ENCODE assay signal across 1 cellular context in the genomic region with DNA sequence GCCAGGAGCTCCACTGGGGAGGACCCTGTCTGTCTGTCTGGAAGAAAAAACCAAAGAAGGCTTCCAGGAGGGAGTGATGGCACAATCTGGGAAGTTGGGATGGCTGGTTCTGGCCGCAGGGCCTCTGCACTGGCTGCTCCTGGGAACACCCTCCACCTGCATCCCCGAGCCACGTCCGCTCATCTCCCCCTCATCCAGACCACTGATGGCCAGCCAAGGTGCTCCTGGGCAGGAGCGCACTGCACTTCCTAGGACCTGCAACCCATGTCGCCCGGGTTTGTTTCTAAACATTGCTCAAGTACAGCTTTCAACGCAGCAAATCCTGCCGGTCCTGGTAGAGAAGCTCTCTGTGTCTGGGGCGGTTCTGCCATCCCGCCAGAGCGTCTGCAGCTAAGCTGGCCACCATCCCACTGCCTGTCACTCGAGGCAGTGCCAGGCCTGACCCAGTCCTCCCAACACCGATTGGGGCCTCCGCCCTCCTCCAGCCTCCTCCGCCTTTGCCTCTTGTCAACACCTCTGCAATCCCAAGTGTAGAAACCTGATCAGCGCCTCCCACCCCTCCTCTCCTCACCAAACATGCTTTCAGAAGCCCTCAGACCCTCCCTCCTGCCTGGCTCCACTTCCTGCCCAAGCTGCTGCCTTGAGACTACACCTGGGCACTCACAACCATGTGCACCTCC.
TF ChIP-seq lines count a peak whose summit lies in the region.

No MANE protein-coding gene starts in this region.

TF ChIP-seq in H1, 55 proteins besides CTCF, POLR2A, EP300 and RAD21 (continued from another document):
- TF ChIP-seq, protein P1, sequence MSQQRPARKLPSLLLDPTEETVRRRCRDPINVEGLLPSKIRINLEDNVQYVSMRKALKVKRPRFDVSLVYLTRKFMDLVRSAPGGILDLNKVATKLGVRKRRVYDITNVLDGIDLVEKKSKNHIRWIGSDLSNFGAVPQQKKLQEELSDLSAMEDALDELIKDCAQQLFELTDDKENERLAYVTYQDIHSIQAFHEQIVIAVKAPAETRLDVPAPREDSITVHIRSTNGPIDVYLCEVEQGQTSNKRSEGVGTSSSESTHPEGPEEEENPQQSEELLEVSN (IDR thresholded peaks at IDR 0.05), result no peak
